ENCODE assay signal across 1 cellular context in the genomic region with DNA sequence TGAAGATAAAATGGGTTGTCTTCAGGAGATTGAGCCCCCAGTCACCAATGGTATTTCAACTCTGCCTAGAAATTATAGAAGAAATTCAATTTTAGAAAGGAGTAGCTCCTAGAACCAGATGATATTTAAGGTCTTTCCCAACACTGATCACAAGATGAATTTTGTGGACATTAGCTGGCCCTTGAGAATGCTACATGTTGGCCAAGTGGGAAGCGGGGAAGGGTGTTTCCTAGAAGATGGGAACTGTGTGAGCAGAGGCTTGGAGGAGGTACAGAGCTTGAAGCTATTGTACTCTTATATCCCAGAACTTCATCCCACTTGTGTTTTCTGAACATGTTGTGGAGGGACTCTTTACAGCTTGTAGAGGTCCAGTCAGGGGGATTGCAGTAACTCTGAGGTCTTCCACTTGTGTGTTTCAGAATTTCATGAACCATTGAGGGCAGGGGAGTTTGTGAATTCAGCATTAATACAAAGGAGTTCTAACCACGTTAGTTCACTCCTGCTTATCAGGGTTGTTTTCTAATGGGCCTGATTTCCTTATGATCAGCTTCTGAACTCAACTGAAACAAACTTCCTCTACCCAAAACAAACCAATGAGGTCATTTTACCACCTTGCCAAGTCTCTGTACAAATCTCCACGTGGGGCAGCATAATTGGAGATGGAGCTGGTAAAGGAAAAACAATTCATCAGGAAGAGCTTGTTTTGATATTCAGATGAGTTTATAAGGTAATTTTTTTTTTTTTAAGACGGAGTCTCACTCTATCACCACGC.
TF ChIP-seq lines count a peak whose summit lies in the region.

No MANE protein-coding gene starts in this region.

TF ChIP-seq in HEK293, 187 proteins besides CTCF, POLR2A, EP300 and RAD21 (continued from another document):
- TF ChIP-seq, protein P1, sequence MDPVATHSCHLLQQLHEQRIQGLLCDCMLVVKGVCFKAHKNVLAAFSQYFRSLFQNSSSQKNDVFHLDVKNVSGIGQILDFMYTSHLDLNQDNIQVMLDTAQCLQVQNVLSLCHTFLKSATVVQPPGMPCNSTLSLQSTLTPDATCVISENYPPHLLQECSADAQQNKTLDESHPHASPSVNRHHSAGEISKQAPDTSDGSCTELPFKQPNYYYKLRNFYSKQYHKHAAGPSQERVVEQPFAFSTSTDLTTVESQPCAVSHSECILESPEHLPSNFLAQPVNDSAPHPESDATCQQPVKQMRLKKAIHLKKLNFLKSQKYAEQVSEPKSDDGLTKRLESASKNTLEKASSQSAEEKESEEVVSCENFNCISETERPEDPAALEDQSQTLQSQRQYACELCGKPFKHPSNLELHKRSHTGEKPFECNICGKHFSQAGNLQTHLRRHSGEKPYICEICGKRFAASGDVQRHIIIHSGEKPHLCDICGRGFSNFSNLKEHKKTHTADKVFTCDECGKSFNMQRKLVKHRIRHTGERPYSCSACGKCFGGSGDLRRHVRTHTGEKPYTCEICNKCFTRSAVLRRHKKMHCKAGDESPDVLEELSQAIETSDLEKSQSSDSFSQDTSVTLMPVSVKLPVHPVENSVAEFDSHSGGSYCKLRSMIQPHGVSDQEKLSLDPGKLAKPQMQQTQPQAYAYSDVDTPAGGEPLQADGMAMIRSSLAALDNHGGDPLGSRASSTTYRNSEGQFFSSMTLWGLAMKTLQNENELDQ (tag by site-specific recombination; IDR thresholded peaks at IDR 0.05; ENCODE audit: low read depth) = no peak
